ENCODE assay signal across 21 cellular contexts in the genomic region with DNA sequence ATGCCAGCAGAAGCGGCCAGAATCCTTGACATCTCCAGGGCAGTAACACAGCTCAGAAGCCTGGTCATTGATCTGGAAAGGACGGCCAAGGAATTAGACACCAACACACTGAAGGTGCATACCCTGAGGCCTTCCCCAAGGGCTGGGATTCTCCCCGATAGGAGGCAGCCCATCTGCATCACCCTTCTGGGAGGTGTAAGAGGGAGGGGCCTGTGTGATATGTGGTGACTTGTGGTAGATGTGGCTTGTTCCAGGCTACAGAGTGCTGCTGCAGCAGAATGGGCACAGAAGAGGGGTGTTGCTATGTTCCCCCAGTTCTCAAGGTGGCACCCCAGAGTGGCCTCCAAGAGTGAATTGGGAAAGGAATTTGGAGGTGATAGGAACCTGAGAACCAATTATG. TPM values are rescaled to one million over a fixed set of nuclear protein-coding genes. Genes with fewer than 3 reads are reported as not detected.
DNase-seq lines count a peak whose midpoint lies in the region; ATAC-seq, FAIRE-seq and TF ChIP-seq lines count a peak whose summit lies in the region.
"Had no signal": no experiment of that assay in that cellular context is flagged by ENCODE, and none has a peak within 500 bp of the region (broad histone marks: within the 10 kb centered on the region; RNA-seq: fewer than 3 reads in every experiment).

No MANE protein-coding gene starts in this region.

- no peak overlapping the region for H3K4me3 ChIP-seq in HepG2 (replicated peaks in 1 of 3; ENCODE audit: insufficient read depth in 1 of 3, low read depth in 2 of 3, low read length in 3 of 3)
- H3K4me3 ChIP-seq in right lobe of liver = no peak overlapping the region
- no peak overlapping the region for H3K4me3 ChIP-seq in KMS-11 (IDR thresholded peaks at IDR 0.05; ENCODE audit: insufficient read depth, low read depth, low read length)
- H3K4me3 ChIP-seq in K562 = no peak overlapping the region
- H3K4me3 ChIP-seq: SJCRH30 had no signal

- H3K79me2 ChIP-seq in HepG2 (ENCODE audit: insufficient read depth, low read length) (no peaks in the 10 kb centered on the region), KMS-11 (ENCODE audit: insufficient read depth, low read depth) (no peaks in the 10 kb centered on the region), K562 (ENCODE audit: control insufficient read depth, insufficient read depth, low read length) (no peaks in the 10 kb centered on the region)

- intact Hi-C loops in HepG2 (cut with micrococcal nuclease; ENCODE audit: unreplicated experiment) = no loop called here
- intact Hi-C loops in right lobe of liver (cut with DNase I) = no loop called here
- intact Hi-C loops in K562 (cut with micrococcal nuclease) = no loop called here

- no peak for TF ChIP-seq CTCF in HepG2 (CRISPR knock-in tag; IDR thresholded peaks at IDR 0.05)
- TF ChIP-seq CTCF in right lobe of liver (IDR thresholded peaks at IDR 0.05) = no peak
- TF ChIP-seq CTCF in KMS-11 (conservative IDR thresholded peaks at IDR 0.05; ENCODE audit: low read depth, low read length) = no peak
- no peak for TF ChIP-seq CTCF in K562 (IDR thresholded peaks at IDR 0.05 in 2 of 3, conservative IDR thresholded peaks at IDR 0.05 in 1 of 3; ENCODE audit: insufficient read depth in 2 of 3, low read depth in 1 of 3, low read length in 3 of 3)

- TF ChIP-seq POLR2A in HepG2 (IDR thresholded peaks at IDR 0.05; ENCODE audit: insufficient read depth in 1 of 2, low read depth in 2 of 2, low read length in 2 of 2) = no peak
- no peak for TF ChIP-seq POLR2A in right lobe of liver (IDR thresholded peaks at IDR 0.05)
- TF ChIP-seq POLR2A in K562 (conservative IDR thresholded peaks at IDR 0.05) = no peak

- H3K4me1 ChIP-seq in HepG2 (ENCODE audit: insufficient read depth, low read length) (peaks cover 44% of the 10 kb centered on the region), right lobe of liver (no peaks in the 10 kb centered on the region), KMS-11 (ENCODE audit: low read depth, poor library complexity, severe bottlenecking) (peaks cover 19% of the 10 kb centered on the region), K562 (replicated peaks in 1 of 2; ENCODE audit: control insufficient read depth in 2 of 2, insufficient read depth in 2 of 2, low read length in 2 of 2) (peaks cover 0 to 15% of the 10 kb centered on the region in 2 experiments; a peak in 3 of 5 replicates)

- in situ Hi-C loops in HepG2 (cut with HindIII; ENCODE audit: extremely low pct_ligation_motif_present, low pct_unique_long_range_greater_than_20kb) (no loop called here), K562 (cut with MboI) (no loop called here)

- BruUV-seq in HepG2 (replicated peaks; lab: Mats Ljungman, UMichigan) = no TSS peak
- BruUV-seq in K562 (replicated peaks; lab: Mats Ljungman, UMichigan) = no TSS peak

- H3K9me3 ChIP-seq in HepG2 (ENCODE audit: low read length) (no peaks in the 10 kb centered on the region), right lobe of liver (no peaks in the 10 kb centered on the region), K562 (replicated peaks; ENCODE audit: control insufficient read depth, insufficient read depth, low read depth, low read length) (no peaks in the 10 kb centered on the region)
- H3K9me3 ChIP-seq: SJCRH30 had no signal

- FAIRE-seq in HepG2 (lab: Jason Lieb, UNC) (no peak), K562 (lab: Jason Lieb, UNC) (no peak)
- FAIRE-seq: G401.6, RCC 7860 had no signal

- H3K27ac ChIP-seq in HepG2 (ENCODE audit: extremely low read length, insufficient read depth, low read length) (no peak overlapping the region), right lobe of liver (no peak overlapping the region), KMS-11 (no peak overlapping the region), K562 (ENCODE audit: extremely low read depth, low read depth, low read length) (no peak overlapping the region)
- H3K27ac ChIP-seq: SJCRH30 had no signal

- H3K9ac ChIP-seq in HepG2 (ENCODE audit: insufficient read depth, low read depth, low read length) (no peak overlapping the region), KMS-11 (no peak overlapping the region), K562 (ENCODE audit: insufficient read depth in 1 of 2, low read depth in 2 of 2, low read length in 2 of 2) (no peak overlapping the region)

- CTCF ChIA-PET in HepG2 (lab: Yijun Ruan, JAX; ENCODE audit: low intra/inter-chr PET ratio, low total read pairs) (no interaction called here), K562 (lab: Yijun Ruan, JAX; ENCODE audit: low intra/inter-chr PET ratio) (no interaction called here)

- H3K4me2 ChIP-seq in HepG2 (ENCODE audit: low read depth, low read length) = no peak overlapping the region
- peak overlapping the region; percentile 19; the same call in 1 of the 2 replicates for H3K4me2 ChIP-seq in KMS-11
- H3K4me2 ChIP-seq in K562 (ENCODE audit: insufficient read depth, low read length) = no peak overlapping the region

- POLR2A ChIA-PET in HepG2 (lab: Yijun Ruan, JAX) (interaction anchor here (1.1 kb wide), 1 partner anchor 13 kb away, joined by 4 read pairs; no protein-coding TSS in a partner anchor), K562 (lab: Yijun Ruan, JAX) (no interaction called here)

- H3K36me3 ChIP-seq in HepG2 (replicated peaks in 1 of 2; ENCODE audit: control insufficient read depth in 1 of 2, insufficient read depth in 2 of 2, low read length in 2 of 2) = no peaks in the 10 kb centered on the region
- H3K36me3 ChIP-seq in right lobe of liver = no peaks in the 10 kb centered on the region
- H3K36me3 ChIP-seq in KMS-11 (ENCODE audit: insufficient read depth) = no peaks in the 10 kb centered on the region
- H3K36me3 ChIP-seq in K562 (ENCODE audit: control insufficient read depth, insufficient read depth, low read length) = no peaks in the 10 kb centered on the region
- H3K36me3 ChIP-seq: SJCRH30 had no signal

- H3K9me1 ChIP-seq in K562 (ENCODE audit: control insufficient read depth, insufficient read depth, low read length) = no peaks in the 10 kb centered on the region

- TF ChIP-seq EP300 in HepG2 (IDR thresholded peaks at IDR 0.05; ENCODE audit: low read depth in 2 of 2, low read length in 2 of 2) (no peak), HepG2 (CRISPR knock-in tag; IDR thresholded peaks at IDR 0.05; ENCODE audit: borderline replicate concordance) (no peak), K562 (IDR thresholded peaks at IDR 0.05; ENCODE audit: low read length) (no peak)

- WGBS in HepG2 (ENCODE audit: low lambda C conversion rate) = 65% methylated on average over 3 of the region's 3 CpGs
- WGBS in right lobe of liver (ENCODE audit: insufficient coverage, low coverage, low lambda C conversion rate, missing lambda C conversion rate) = 73% methylated on average over 2 of the region's 3 CpGs
- 19% methylated on average over 3 of the region's 3 CpGs for WGBS in K562 (ENCODE audit: insufficient coverage, low coverage, missing lambda C conversion rate)

- H2AFZ ChIP-seq in HepG2 (ENCODE audit: low read length) = no peak overlapping the region
- H2AFZ ChIP-seq in KMS-11 (ENCODE audit: low read depth) = peak overlapping the region; percentile 15; the same call in 1 of the 2 replicates
- H2AFZ ChIP-seq in K562 (ENCODE audit: low read depth, low read length) = no peak overlapping the region

- TF ChIP-seq RAD21 in HepG2 (CRISPR knock-in tag; IDR thresholded peaks at IDR 0.05) (no peak), K562 (CRISPR knock-in tag; conservative IDR thresholded peaks at IDR 0.05 in 1 of 2, IDR thresholded peaks at IDR 0.05 in 1 of 2) (no peak)

- DNase-seq in HepG2 (ENCODE audit: low spot score) = no peak
- DNase-seq in right lobe of liver = no peak
- DNase-seq in K562 (ENCODE audit: extremely low read depth in 1 of 4, low spot score in 3 of 4) = no peak
- no peak for DNase-seq in A172 (ENCODE audit: low spot score)
- DNase-seq in NCI-H2171 treated with DMSO at 0.1 percent for 48 hours (lab: John Stamatoyannopoulos, UW) = no peak
- DNase-seq: ACHN; C1 segment of cervical spinal cord; CD8-positive, alpha-beta T cell; H7; KG1; NCI-H1092 treated with DMSO at 0.1 percent for 48 hours; NCI-H146; NCI-H2029; NCI-H345; NCI-H524; OCI-M1; SJCRH30 had no signal

- H3K27me3 ChIP-seq in HepG2 (ENCODE audit: control insufficient read depth in 1 of 2, insufficient read depth in 2 of 2, low read length in 2 of 2) (no peaks in the 10 kb centered on the region; a peak in 1 of 5 replicates), right lobe of liver (no peaks in the 10 kb centered on the region), KMS-11 (ENCODE audit: insufficient read depth, low read depth) (no peaks in the 10 kb centered on the region), K562 (ENCODE audit: control insufficient read depth in 2 of 2, insufficient read depth in 2 of 2, low read length in 2 of 2) (peaks cover 5 to 30% of the 10 kb centered on the region in 2 experiments; a peak in 4 of 5 replicates)
- H3K27me3 ChIP-seq: SJCRH30 had no signal

- H4K20me1 ChIP-seq in HepG2 (ENCODE audit: insufficient read depth, low read length) (no peaks in the 10 kb centered on the region), KMS-11 (ENCODE audit: insufficient read depth) (no peaks in the 10 kb centered on the region), K562 (replicated peaks; ENCODE audit: control insufficient read depth, insufficient read depth, low read length) (no peaks in the 10 kb centered on the region)

- ATAC-seq in HepG2 (peak; percentile 30), right lobe of liver (no peak), K562 (peak; percentile 64), GM18873 (IDR thresholded peaks at IDR 0.05; ENCODE audit: low FRiP score, unreplicated experiment) (no peak)
- ATAC-seq: CD8-positive, alpha-beta T cell had no signal

RNA-seq across cellular contexts. Expression of a gene that starts 11.2 kb away (rescaled TPM):
- total RNA-seq in HepG2 (2016; rRNA removed; fragmentation: Illumina TruSeq; extraction: Trizol) (0.13 TPM in 1 of 2 replicates, not detected in the other), right lobe of liver (1 to 10 TPM in 1 of 6 experiments, under 1 TPM in 1, not detected in 4; 0.18 to 5.2 TPM), K562 (2014; rRNA removed) (not detected in 2 replicates), K562 (2014; rRNA removed; fragmentation: Illumina TruSeq; extraction: Trizol) (not detected in 2 replicates), K562 (2015; rRNA removed; fragmentation: Illumina TruSeq; extraction: Trizol) (not detected in 2 replicates), K562 (2021) (not detected in 2 replicates)
- total RNA-seq in HepG2 (2016; cell fraction: cytosol; rRNA removed; fragmentation: Illumina TruSeq; extraction: Trizol; ENCODE audit: low read depth) = not detected in 2 replicates
- total RNA-seq in HepG2 (2016; cell fraction: insoluble cytoplasmic fraction; rRNA removed; fragmentation: Illumina TruSeq; extraction: Trizol) = 0.09 and 0.10 TPM in 2 replicates
- not detected in 2 replicates for total RNA-seq in HepG2 (2016; cell fraction: membrane; rRNA removed; fragmentation: Illumina TruSeq; extraction: Trizol)
- not detected in 2 replicates for total RNA-seq in HepG2 (2016; cell fraction: nucleus; rRNA removed; fragmentation: Illumina TruSeq; extraction: Trizol)
- polyA plus RNA-seq in HepG2 (2011; rRNA removed) (0.58 and 0.88 TPM in 2 replicates), K562 (2011; rRNA removed) (not detected in 2 replicates), K562 (2014; fragmentation: Illumina TruSeq; extraction: Trizol) (not detected in 2 replicates), K562 (2014; fragmentation: Nextera tagmentation; extraction: Ambion mirVana) (under 1 TPM in 1 of 2 experiments, not detected in 1; 0.04 TPM), K562 (2014; rRNA removed) (0.08 TPM in 1 of 2 replicates, not detected in the other)
- polyA plus RNA-seq in HepG2 (2011; cell fraction: cytosol; rRNA removed) = 0.39 and 0.55 TPM in 2 replicates
- 0.53 and 0.64 TPM in 2 replicates for polyA plus RNA-seq in HepG2 (2011; cell fraction: nucleus; rRNA removed)
- 0.29 TPM in 1 of 2 replicates, not detected in the other for polyA plus RNA-seq in HepG2 (2012)
- polyA plus RNA-seq in HepG2 (2016; cell fraction: cytosol; fragmentation: Illumina TruSeq; extraction: Trizol; ENCODE audit: low read depth) = not detected in 2 replicates
- 0.12 TPM in 1 of 2 replicates, not detected in the other for polyA plus RNA-seq in HepG2 (2016; cell fraction: insoluble cytoplasmic fraction; fragmentation: Illumina TruSeq; extraction: Trizol; ENCODE audit: low read depth)
- polyA plus RNA-seq in HepG2 (2016; cell fraction: membrane; fragmentation: Illumina TruSeq; extraction: Trizol; ENCODE audit: low read depth) = not detected in 2 replicates
- polyA plus RNA-seq in HepG2 (2016; cell fraction: nucleus; fragmentation: Illumina TruSeq; extraction: Trizol; ENCODE audit: insufficient read depth, low read depth) = not detected in 2 replicates
- 0.21 and 0.82 TPM in 2 replicates for polyA minus RNA-seq in HepG2 (2011; rRNA and poly(A)+ RNA removed; ENCODE audit: low replicate concordance)
- polyA minus RNA-seq in HepG2 (2011; cell fraction: cytosol; rRNA and poly(A)+ RNA removed) = 0.69 TPM in 1 of 2 replicates, not detected in the other
- 0.64 and 0.75 TPM in 2 replicates for polyA minus RNA-seq in HepG2 (2011; cell fraction: nucleus; rRNA and poly(A)+ RNA removed)
- total RNA-seq in K562 (2011; cell fraction: chromatin; rRNA removed; ENCODE audit: low replicate concordance) = not detected in 2 replicates
- total RNA-seq in K562 (2011; cell fraction: nucleolus; rRNA removed) = not detected in 2 replicates
- not detected in 2 replicates for total RNA-seq in K562 (2011; cell fraction: nucleoplasm; rRNA removed)
- not detected in 2 replicates for polyA plus RNA-seq in K562 (2011; cell fraction: cytosol; rRNA removed)
- 0.10 TPM in 1 of 2 replicates, not detected in the other for polyA plus RNA-seq in K562 (2011; cell fraction: nucleus; rRNA removed)
- polyA plus RNA-seq in K562 (2012) = 0.10 TPM in 1 of 2 replicates, not detected in the other
- polyA minus RNA-seq in K562 (2011; rRNA and poly(A)+ RNA removed) = not detected in 2 replicates
- polyA minus RNA-seq in K562 (2011; cell fraction: cytosol; rRNA and poly(A)+ RNA removed) = not detected in 2 replicates
- polyA minus RNA-seq in K562 (2011; cell fraction: nucleus; rRNA and poly(A)+ RNA removed) = not detected in 2 replicates
- not detected in 2 replicates for total RNA-seq in A172 (2014; rRNA removed; shearing (Covaris generic))
- total RNA-seq: CD8-positive, alpha-beta T cell; H7; SJCRH30 had no signal

RNA-seq across cellular contexts. Expression of a gene that starts 13.9 kb away (rescaled TPM):
- total RNA-seq in HepG2 (2016; rRNA removed; fragmentation: Illumina TruSeq; extraction: Trizol) (4.1 and 4.5 TPM in 2 replicates), right lobe of liver (1 to 10 TPM in 5 of 6 experiments, under 1 TPM in 1; 0.74 to 2.4 (median 1.4) TPM), K562 (2014; rRNA removed) (0.36 and 0.61 TPM in 2 replicates), K562 (2014; rRNA removed; fragmentation: Illumina TruSeq; extraction: Trizol) (0.65 and 0.73 TPM in 2 replicates), K562 (2015; rRNA removed; fragmentation: Illumina TruSeq; extraction: Trizol) (0.36 and 0.38 TPM in 2 replicates), K562 (2021) (0.58 and 0.86 TPM in 2 replicates)
- total RNA-seq in HepG2 (2016; cell fraction: cytosol; rRNA removed; fragmentation: Illumina TruSeq; extraction: Trizol; ENCODE audit: low read depth) = 0.44 and 0.61 TPM in 2 replicates
- 3.6 and 4.2 TPM in 2 replicates for total RNA-seq in HepG2 (2016; cell fraction: insoluble cytoplasmic fraction; rRNA removed; fragmentation: Illumina TruSeq; extraction: Trizol)
- 2.1 and 2.3 TPM in 2 replicates for total RNA-seq in HepG2 (2016; cell fraction: membrane; rRNA removed; fragmentation: Illumina TruSeq; extraction: Trizol)
- 4.0 and 4.1 TPM in 2 replicates for total RNA-seq in HepG2 (2016; cell fraction: nucleus; rRNA removed; fragmentation: Illumina TruSeq; extraction: Trizol)
- polyA plus RNA-seq in HepG2 (2011; rRNA removed) (6.8 and 7.6 TPM in 2 replicates), K562 (2011; rRNA removed) (0.26 and 0.31 TPM in 2 replicates), K562 (2014; fragmentation: Illumina TruSeq; extraction: Trizol) (0.74 and 0.83 TPM in 2 replicates), K562 (2014; fragmentation: Nextera tagmentation; extraction: Ambion mirVana) (under 1 TPM; 0.15 to 0.36 TPM), K562 (2014; rRNA removed) (0.90 and 1.00 TPM in 2 replicates)
- polyA plus RNA-seq in HepG2 (2011; cell fraction: cytosol; rRNA removed) = 3.3 and 4.0 TPM in 2 replicates
- 11.9 and 13.4 TPM in 2 replicates for polyA plus RNA-seq in HepG2 (2011; cell fraction: nucleus; rRNA removed)
- 4.9 and 6.0 TPM in 2 replicates for polyA plus RNA-seq in HepG2 (2012)
- polyA plus RNA-seq in HepG2 (2016; cell fraction: cytosol; fragmentation: Illumina TruSeq; extraction: Trizol; ENCODE audit: low read depth) = 0.32 and 0.33 TPM in 2 replicates
- 4.6 and 4.8 TPM in 2 replicates for polyA plus RNA-seq in HepG2 (2016; cell fraction: insoluble cytoplasmic fraction; fragmentation: Illumina TruSeq; extraction: Trizol; ENCODE audit: low read depth)
- polyA plus RNA-seq in HepG2 (2016; cell fraction: membrane; fragmentation: Illumina TruSeq; extraction: Trizol; ENCODE audit: low read depth) = 1.0 and 1.3 TPM in 2 replicates
- 8.1 and 9.5 TPM in 2 replicates for polyA plus RNA-seq in HepG2 (2016; cell fraction: nucleus; fragmentation: Illumina TruSeq; extraction: Trizol; ENCODE audit: insufficient read depth, low read depth)
- 0.05 and 3.6 TPM in 2 replicates for polyA minus RNA-seq in HepG2 (2011; rRNA and poly(A)+ RNA removed; ENCODE audit: low replicate concordance)
- polyA minus RNA-seq in HepG2 (2011; cell fraction: cytosol; rRNA and poly(A)+ RNA removed) = 2.0 and 2.2 TPM in 2 replicates
- 4.0 and 5.1 TPM in 2 replicates for polyA minus RNA-seq in HepG2 (2011; cell fraction: nucleus; rRNA and poly(A)+ RNA removed)
- total RNA-seq in K562 (2011; cell fraction: chromatin; rRNA removed; ENCODE audit: low replicate concordance) = 0.07 TPM in 1 of 2 replicates, not detected in the other
- total RNA-seq in K562 (2011; cell fraction: nucleolus; rRNA removed) = not detected in 2 replicates
- 0.15 TPM in 1 of 2 replicates, not detected in the other for total RNA-seq in K562 (2011; cell fraction: nucleoplasm; rRNA removed)
- polyA plus RNA-seq in K562 (2011; cell fraction: cytosol; rRNA removed) = 0.09 and 0.19 TPM in 2 replicates
- polyA plus RNA-seq in K562 (2011; cell fraction: nucleus; rRNA removed) = 0.40 and 0.62 TPM in 2 replicates
- 0.55 and 0.68 TPM in 2 replicates for polyA plus RNA-seq in K562 (2012)
- polyA minus RNA-seq in K562 (2011; rRNA and poly(A)+ RNA removed) = 0.09 and 0.14 TPM in 2 replicates
- not detected in 2 replicates for polyA minus RNA-seq in K562 (2011; cell fraction: cytosol; rRNA and poly(A)+ RNA removed)
- polyA minus RNA-seq in K562 (2011; cell fraction: nucleus; rRNA and poly(A)+ RNA removed) = 0.11 TPM in 1 of 2 replicates, not detected in the other
- not detected in 2 replicates for total RNA-seq in A172 (2014; rRNA removed; shearing (Covaris generic))
- total RNA-seq: CD8-positive, alpha-beta T cell; H7; SJCRH30 had no signal

RNA-seq across cellular contexts. Expression of a gene that starts 16.2 kb away (rescaled TPM):
- 30.4 and 35.1 TPM in 2 replicates for total RNA-seq in HepG2 (2016; rRNA removed; fragmentation: Illumina TruSeq; extraction: Trizol)
- 5.9 and 7.6 TPM in 2 replicates for total RNA-seq in HepG2 (2016; cell fraction: cytosol; rRNA removed; fragmentation: Illumina TruSeq; extraction: Trizol; ENCODE audit: low read depth)
- total RNA-seq in HepG2 (2016; cell fraction: insoluble cytoplasmic fraction; rRNA removed; fragmentation: Illumina TruSeq; extraction: Trizol) = 25.6 and 34.0 TPM in 2 replicates
- 13.2 and 15.4 TPM in 2 replicates for total RNA-seq in HepG2 (2016; cell fraction: membrane; rRNA removed; fragmentation: Illumina TruSeq; extraction: Trizol)
- total RNA-seq in HepG2 (2016; cell fraction: nucleus; rRNA removed; fragmentation: Illumina TruSeq; extraction: Trizol) = 26.9 and 31.0 TPM in 2 replicates
- 38.2 and 41.7 TPM in 2 replicates for polyA plus RNA-seq in HepG2 (2011; rRNA removed)
- 29.0 and 39.2 TPM in 2 replicates for polyA plus RNA-seq in HepG2 (2011; cell fraction: cytosol; rRNA removed)
- 86.1 and 97.2 TPM in 2 replicates for polyA plus RNA-seq in HepG2 (2011; cell fraction: nucleus; rRNA removed)
- 34.9 and 37.3 TPM in 2 replicates for polyA plus RNA-seq in HepG2 (2012)
- polyA plus RNA-seq in HepG2 (2016; cell fraction: cytosol; fragmentation: Illumina TruSeq; extraction: Trizol; ENCODE audit: low read depth) = 4.4 and 6.6 TPM in 2 replicates
- 20.8 and 23.2 TPM in 2 replicates for polyA plus RNA-seq in HepG2 (2016; cell fraction: insoluble cytoplasmic fraction; fragmentation: Illumina TruSeq; extraction: Trizol; ENCODE audit: low read depth)
- 8.8 and 10.0 TPM in 2 replicates for polyA plus RNA-seq in HepG2 (2016; cell fraction: membrane; fragmentation: Illumina TruSeq; extraction: Trizol; ENCODE audit: low read depth)
- polyA plus RNA-seq in HepG2 (2016; cell fraction: nucleus; fragmentation: Illumina TruSeq; extraction: Trizol; ENCODE audit: insufficient read depth, low read depth) = 40.0 and 40.3 TPM in 2 replicates
- polyA minus RNA-seq in HepG2 (2011; rRNA and poly(A)+ RNA removed; ENCODE audit: low replicate concordance) = 0.12 and 47.7 TPM in 2 replicates
- 22.0 and 26.2 TPM in 2 replicates for polyA minus RNA-seq in HepG2 (2011; cell fraction: cytosol; rRNA and poly(A)+ RNA removed)
- 45.7 and 67.4 TPM in 2 replicates for polyA minus RNA-seq in HepG2 (2011; cell fraction: nucleus; rRNA and poly(A)+ RNA removed)
- total RNA-seq in right lobe of liver = 10 to 100 TPM in 1 of 6 experiments, 1 to 10 TPM in 5; 1.7 to 17.7 (median 5.7) TPM
- 0.30 TPM in 1 of 2 replicates, not detected in the other for total RNA-seq in K562 (2011; cell fraction: chromatin; rRNA removed; ENCODE audit: low replicate concordance)
- not detected in 2 replicates for total RNA-seq in K562 (2011; cell fraction: nucleolus; rRNA removed)
- total RNA-seq in K562 (2011; cell fraction: nucleoplasm; rRNA removed) = not detected in 2 replicates
- 2.3 and 2.6 TPM in 2 replicates for total RNA-seq in K562 (2014; rRNA removed)
- 0.80 and 0.91 TPM in 2 replicates for total RNA-seq in K562 (2014; rRNA removed; fragmentation: Illumina TruSeq; extraction: Trizol)
- 0.34 and 0.83 TPM in 2 replicates for total RNA-seq in K562 (2015; rRNA removed; fragmentation: Illumina TruSeq; extraction: Trizol)
- 1.2 TPM in 2 replicates for total RNA-seq in K562 (2021)
- 0.21 and 0.65 TPM in 2 replicates for polyA plus RNA-seq in K562 (2011; rRNA removed)
- polyA plus RNA-seq in K562 (2011; cell fraction: cytosol; rRNA removed) = 0.09 and 0.13 TPM in 2 replicates
- polyA plus RNA-seq in K562 (2011; cell fraction: nucleus; rRNA removed) = 0.98 and 1.8 TPM in 2 replicates
- 0.99 and 1.2 TPM in 2 replicates for polyA plus RNA-seq in K562 (2012)
- 0.70 and 1.2 TPM in 2 replicates for polyA plus RNA-seq in K562 (2014; fragmentation: Illumina TruSeq; extraction: Trizol)
- polyA plus RNA-seq in K562 (2014; fragmentation: Nextera tagmentation; extraction: Ambion mirVana) = under 1 TPM; 0.06 to 0.15 TPM
- polyA plus RNA-seq in K562 (2014; rRNA removed) = 2.2 and 2.9 TPM in 2 replicates
- 0.14 and 0.42 TPM in 2 replicates for polyA minus RNA-seq in K562 (2011; rRNA and poly(A)+ RNA removed)
- 1.6 TPM in 1 of 2 replicates, not detected in the other for polyA minus RNA-seq in K562 (2011; cell fraction: cytosol; rRNA and poly(A)+ RNA removed)
- polyA minus RNA-seq in K562 (2011; cell fraction: nucleus; rRNA and poly(A)+ RNA removed) = 0.54 and 0.89 TPM in 2 replicates
- not detected in 2 replicates for total RNA-seq in A172 (2014; rRNA removed; shearing (Covaris generic))
- total RNA-seq: CD8-positive, alpha-beta T cell; H7 had no signal

RNA-seq across cellular contexts. Expression of a gene that starts 34.2 kb away (rescaled TPM):
- total RNA-seq in HepG2 (2016; rRNA removed; fragmentation: Illumina TruSeq; extraction: Trizol) = 0.51 TPM in 1 of 2 replicates, not detected in the other
- not detected in 2 replicates for total RNA-seq in HepG2 (2016; cell fraction: cytosol; rRNA removed; fragmentation: Illumina TruSeq; extraction: Trizol; ENCODE audit: low read depth)
- total RNA-seq in HepG2 (2016; cell fraction: insoluble cytoplasmic fraction; rRNA removed; fragmentation: Illumina TruSeq; extraction: Trizol) = 0.11 TPM in 1 of 2 replicates, not detected in the other
- not detected in 2 replicates for total RNA-seq in HepG2 (2016; cell fraction: membrane; rRNA removed; fragmentation: Illumina TruSeq; extraction: Trizol)
- total RNA-seq in HepG2 (2016; cell fraction: nucleus; rRNA removed; fragmentation: Illumina TruSeq; extraction: Trizol) = 0.16 and 0.19 TPM in 2 replicates
- polyA plus RNA-seq in HepG2 (2011; rRNA removed) = 0.13 and 0.33 TPM in 2 replicates
- polyA plus RNA-seq in HepG2 (2011; cell fraction: cytosol; rRNA removed) = 0.07 and 0.09 TPM in 2 replicates
- 0.76 and 0.97 TPM in 2 replicates for polyA plus RNA-seq in HepG2 (2011; cell fraction: nucleus; rRNA removed)
- polyA plus RNA-seq in HepG2 (2012) = 3.9 and 7.8 TPM in 2 replicates
- 0.08 and 0.22 TPM in 2 replicates for polyA plus RNA-seq in HepG2 (2016; cell fraction: cytosol; fragmentation: Illumina TruSeq; extraction: Trizol; ENCODE audit: low read depth)
- not detected in 2 replicates for polyA plus RNA-seq in HepG2 (2016; cell fraction: insoluble cytoplasmic fraction; fragmentation: Illumina TruSeq; extraction: Trizol; ENCODE audit: low read depth)
- polyA plus RNA-seq in HepG2 (2016; cell fraction: membrane; fragmentation: Illumina TruSeq; extraction: Trizol; ENCODE audit: low read depth) = not detected in 2 replicates
- 0.30 TPM in 1 of 2 replicates, not detected in the other for polyA plus RNA-seq in HepG2 (2016; cell fraction: nucleus; fragmentation: Illumina TruSeq; extraction: Trizol; ENCODE audit: insufficient read depth, low read depth)
- 0.09 and 0.16 TPM in 2 replicates for polyA minus RNA-seq in HepG2 (2011; rRNA and poly(A)+ RNA removed; ENCODE audit: low replicate concordance)
- not detected in 2 replicates for polyA minus RNA-seq in HepG2 (2011; cell fraction: cytosol; rRNA and poly(A)+ RNA removed)
- polyA minus RNA-seq in HepG2 (2011; cell fraction: nucleus; rRNA and poly(A)+ RNA removed) = 1.3 and 3.5 TPM in 2 replicates
- total RNA-seq in right lobe of liver = 1 to 10 TPM in 1 of 6 experiments, under 1 TPM in 5; 0.32 to 5.1 (median 0.60) TPM
- total RNA-seq in K562 (2011; cell fraction: chromatin; rRNA removed; ENCODE audit: low replicate concordance) = not detected in 2 replicates
- not detected in 2 replicates for total RNA-seq in K562 (2011; cell fraction: nucleolus; rRNA removed)
- total RNA-seq in K562 (2011; cell fraction: nucleoplasm; rRNA removed) = not detected in 2 replicates
- not detected in 2 replicates for total RNA-seq in K562 (2014; rRNA removed)
- not detected in 2 replicates for total RNA-seq in K562 (2014; rRNA removed; fragmentation: Illumina TruSeq; extraction: Trizol)
- not detected in 2 replicates for total RNA-seq in K562 (2015; rRNA removed; fragmentation: Illumina TruSeq; extraction: Trizol)
- total RNA-seq in K562 (2021) = not detected in 2 replicates
- not detected in 2 replicates for polyA plus RNA-seq in K562 (2011; rRNA removed)
- polyA plus RNA-seq in K562 (2011; cell fraction: cytosol; rRNA removed) = not detected in 2 replicates
- polyA plus RNA-seq in K562 (2011; cell fraction: nucleus; rRNA removed) = not detected in 2 replicates
- not detected in 2 replicates for polyA plus RNA-seq in K562 (2012)
- polyA plus RNA-seq in K562 (2014; fragmentation: Illumina TruSeq; extraction: Trizol) = not detected in 2 replicates
- polyA plus RNA-seq in K562 (2014; fragmentation: Nextera tagmentation; extraction: Ambion mirVana) = not detected
- not detected in 2 replicates for polyA plus RNA-seq in K562 (2014; rRNA removed)
- not detected in 2 replicates for polyA minus RNA-seq in K562 (2011; rRNA and poly(A)+ RNA removed)
- polyA minus RNA-seq in K562 (2011; cell fraction: cytosol; rRNA and poly(A)+ RNA removed) = not detected in 2 replicates
- not detected in 2 replicates for polyA minus RNA-seq in K562 (2011; cell fraction: nucleus; rRNA and poly(A)+ RNA removed)
- not detected in 2 replicates for total RNA-seq in A172 (2014; rRNA removed; shearing (Covaris generic))
- total RNA-seq: CD8-positive, alpha-beta T cell; H7; SJCRH30 had no signal

Comparison
In these comparisons a context has a peak if more than half of its experiments do, and no peak if none do; other contexts are left out.
1. ATAC-seq: peak in HepG2 (single experiment) and K562 (single experiment); none in right lobe of liver (0 of 4) and GM18873 (single experiment).